Comparison of ENCODE assay signal across 1 cellular context in genomic region chr22:38032681-38033521, GRCh38.
TF ChIP-seq lines count a peak whose summit lies in the region.

No MANE protein-coding gene starts in this region.

TF ChIP-seq in HepG2, 621 proteins besides CTCF, POLR2A, EP300 and RAD21 (continued from another document and continues in another):
- no peak for TF ChIP-seq ZNF280D (CRISPR knock-in tag; IDR thresholded peaks at IDR 0.05)
- no peak for TF ChIP-seq CENPBD1 (CRISPR knock-in tag; IDR thresholded peaks at IDR 0.05; ENCODE audit: borderline replicate concordance, low read depth)
- no peak for TF ChIP-seq ZNF446 (CRISPR knock-in tag; IDR thresholded peaks at IDR 0.05)
- no peak; the same call in 1 of the 2 replicates for TF ChIP-seq HNF4A (CRISPR knock-in tag; IDR thresholded peaks at IDR 0.05)
- no peak for TF ChIP-seq NFKB2 (CRISPR knock-in tag; IDR thresholded peaks at IDR 0.05; ENCODE audit: borderline replicate concordance)
- TF ChIP-seq RXRB (CRISPR knock-in tag; IDR thresholded peaks at IDR 0.05; ENCODE audit: borderline replicate concordance) = peak; percentile 54; the same call in 1 of the 2 replicates
- no peak for TF ChIP-seq ZNF615 (CRISPR knock-in tag; IDR thresholded peaks at IDR 0.05; ENCODE audit: borderline replicate concordance)
- TF ChIP-seq ZNF180 (CRISPR knock-in tag; IDR thresholded peaks at IDR 0.05; ENCODE audit: borderline replicate concordance, low read depth) = no peak
- TF ChIP-seq ATM (IDR thresholded peaks at IDR 0.05; ENCODE audit: borderline replicate concordance) = no peak
- no peak for TF ChIP-seq SNAI1 (CRISPR knock-in tag; IDR thresholded peaks at IDR 0.05; ENCODE audit: borderline replicate concordance)
- no peak for TF ChIP-seq ZNF788 (CRISPR knock-in tag; IDR thresholded peaks at IDR 0.05; ENCODE audit: borderline replicate concordance)
- TF ChIP-seq AHDC1 (CRISPR knock-in tag; IDR thresholded peaks at IDR 0.05; ENCODE audit: borderline replicate concordance) = 0 out of 2 replicates have a peak, but pooled peaks have one; percentile 37
- no peak for TF ChIP-seq ZNF468 (CRISPR knock-in tag; IDR thresholded peaks at IDR 0.05)
- TF ChIP-seq TERF1 (CRISPR knock-in tag; IDR thresholded peaks at IDR 0.05) = no peak
- TF ChIP-seq GLMP (CRISPR knock-in tag; IDR thresholded peaks at IDR 0.05; ENCODE audit: borderline replicate concordance) = no peak
- 0 out of 2 replicates have a peak, but pooled peaks have one; percentile 35 for TF ChIP-seq ZBTB7B (CRISPR knock-in tag; IDR thresholded peaks at IDR 0.05)
- no peak for TF ChIP-seq ZNF326 (CRISPR knock-in tag; IDR thresholded peaks at IDR 0.05; ENCODE audit: borderline replicate concordance)
- no peak for TF ChIP-seq ZNF619 (CRISPR knock-in tag; IDR thresholded peaks at IDR 0.05)
- no peak for TF ChIP-seq ZNF766 (CRISPR knock-in tag; IDR thresholded peaks at IDR 0.05; ENCODE audit: borderline replicate concordance)
- no peak for TF ChIP-seq NFIB (CRISPR knock-in tag; IDR thresholded peaks at IDR 0.05; ENCODE audit: borderline replicate concordance)
- no peak for TF ChIP-seq SOX13 (IDR thresholded peaks at IDR 0.05)
- peak in 1 of 2 experiments; percentile 15; a peak in 1 of 4 replicates for TF ChIP-seq SOX13 (CRISPR knock-in tag; conservative IDR thresholded peaks at IDR 0.05 in 1 of 2, IDR thresholded peaks at IDR 0.05 in 1 of 2)
- TF ChIP-seq THAP8 (CRISPR knock-in tag; IDR thresholded peaks at IDR 0.05; ENCODE audit: borderline replicate concordance) = no peak
- TF ChIP-seq ZNF512B (CRISPR knock-in tag; IDR thresholded peaks at IDR 0.05; ENCODE audit: borderline replicate concordance) = no peak
- no peak for TF ChIP-seq SAFB2 (CRISPR knock-in tag; IDR thresholded peaks at IDR 0.05; ENCODE audit: borderline replicate concordance, low read depth)
- no peak for TF ChIP-seq ELK4 (CRISPR knock-in tag; IDR thresholded peaks at IDR 0.05; ENCODE audit: borderline replicate concordance)
- peak; percentile 82 to 95 for TF ChIP-seq NR2F1 (CRISPR knock-in tag; IDR thresholded peaks at IDR 0.05)
- peak; percentile 48; the same call in 1 of the 2 replicates for TF ChIP-seq THAP11 (CRISPR knock-in tag; IDR thresholded peaks at IDR 0.05)
- no peak for TF ChIP-seq ZNF773 (CRISPR knock-in tag; IDR thresholded peaks at IDR 0.05; ENCODE audit: borderline replicate concordance)
- no peak for TF ChIP-seq HNF1B (CRISPR knock-in tag; IDR thresholded peaks at IDR 0.05)
- no peak for TF ChIP-seq ZNF12 (CRISPR knock-in tag; IDR thresholded peaks at IDR 0.05)
- no peak for TF ChIP-seq TRAFD1 (CRISPR knock-in tag; IDR thresholded peaks at IDR 0.05; ENCODE audit: borderline replicate concordance)
